11 cellular contexts compared by ENCODE assay signal in genomic region chr6:159116343-159116742, GRCh38. TPM values are rescaled to one million over a fixed set of nuclear protein-coding genes. Genes with fewer than 3 reads are reported as not detected.
DNase-seq lines count a peak whose midpoint lies in the region; ATAC-seq and TF ChIP-seq lines count a peak whose summit lies in the region.
"Had no signal": no experiment of that assay in that cellular context is flagged by ENCODE, and none has a peak within 500 bp of the region (broad histone marks: within the 10 kb centered on the region; RNA-seq: fewer than 3 reads in every experiment).

No MANE protein-coding gene starts in this region.

- peak; percentile 82 for ATAC-seq in GM19463 (IDR thresholded peaks at IDR 0.05; ENCODE audit: unreplicated experiment)
- peak; percentile 73 for ATAC-seq in HG03354 (IDR thresholded peaks at IDR 0.05; ENCODE audit: poor library complexity, severe bottlenecking, unreplicated experiment)
- ATAC-seq in GM18870 (IDR thresholded peaks at IDR 0.05; ENCODE audit: unreplicated experiment), result no peak
- ATAC-seq: activated T-cell treated with anti-CD3 and anti-CD28 coated beads, Interleukin-2, amount 50 U/mL, for 4 hours; T-cell had no signal

- intact Hi-C loops in esophagus muscularis mucosa (cut with DNase I), result no loop called here
- intact Hi-C loops in ascending aorta (cut with DNase I), result no loop called here

- H3K9me3 ChIP-seq in esophagus muscularis mucosa, result no peaks in the 10 kb centered on the region
- no peaks in the 10 kb centered on the region for H3K9me3 ChIP-seq in ascending aorta

- TF ChIP-seq EP300 in esophagus muscularis mucosa (IDR thresholded peaks at IDR 0.05), result no peak

- 75% methylated on average over 5 of the region's 5 CpGs for WGBS in esophagus muscularis mucosa

- H3K27ac ChIP-seq in esophagus muscularis mucosa (replicated peaks in 1 of 4) (peak overlapping the region in 3 of 4 donors; percentile 70 to 80 (median 73)), ascending aorta (no peak overlapping the region)

- DNase-seq in CD1c-positive myeloid dendritic cell (ENCODE audit: extremely low spot score), result peak; percentile 90
- no peak for DNase-seq in esophagus muscularis mucosa (ENCODE audit: extremely low spot score)
- no peak for DNase-seq in ascending aorta (ENCODE audit: low spot score in 2 of 2)
- no peak for DNase-seq in activated effector memory CD4-positive, alpha-beta T cell treated with anti-CD3 and anti-CD28 coated beads, Interleukin-2, amount 50 U/mL, for 16 hours
- no peak for DNase-seq in stimulated activated CD4-positive, alpha-beta T cell treated with anti-CD3 and anti-CD28 coated beads, Interleukin-2, amount 100 ng/mL, for 48 hours
- DNase-seq: activated T-cell treated with anti-CD3 and anti-CD28 coated beads, Interleukin-2, amount 50 U/mL, for 4 hours; NCI-H2029 treated with DMSO at 0.1 percent for 48 hours had no signal

- H3K4me3 ChIP-seq in esophagus muscularis mucosa (no peak overlapping the region), ascending aorta (no peak overlapping the region)

- H3K27me3 ChIP-seq in esophagus muscularis mucosa, result no peaks in the 10 kb centered on the region
- no peaks in the 10 kb centered on the region for H3K27me3 ChIP-seq in ascending aorta

- no peak for TF ChIP-seq POLR2A in esophagus muscularis mucosa (IDR thresholded peaks at IDR 0.05; ENCODE audit: low read depth)

- TF ChIP-seq CTCF in esophagus muscularis mucosa (IDR thresholded peaks at IDR 0.05) (no peak), ascending aorta (IDR thresholded peaks at IDR 0.05) (no peak)

- H3K36me3 ChIP-seq in esophagus muscularis mucosa (no peaks in the 10 kb centered on the region), ascending aorta (no peaks in the 10 kb centered on the region)

- H3K4me1 ChIP-seq in esophagus muscularis mucosa (peaks cover 12 to 37% (median 19%) of the 10 kb centered on the region in 4 donors), ascending aorta (no peaks in the 10 kb centered on the region)

RNA-seq across cellular contexts. Expression of gene FNDC1, which starts 52.9 kb away (rescaled TPM):
- total RNA-seq in esophagus muscularis mucosa (10 to 100 TPM in 1 of 4 donors, 1 to 10 TPM in 2, under 1 TPM in 1; 0.84 to 11.2 (median 2.7) TPM), ascending aorta (0.11 TPM)

Comparison
In these comparisons a context has a peak if more than half of its experiments do, and no peak if none do; other contexts are left out.
1. H3K27ac ChIP-seq: peak in esophagus muscularis mucosa (3 of 4); none in ascending aorta (0 of 2).